Comparison of ENCODE assay signal across 28 cellular contexts in the genomic region with DNA sequence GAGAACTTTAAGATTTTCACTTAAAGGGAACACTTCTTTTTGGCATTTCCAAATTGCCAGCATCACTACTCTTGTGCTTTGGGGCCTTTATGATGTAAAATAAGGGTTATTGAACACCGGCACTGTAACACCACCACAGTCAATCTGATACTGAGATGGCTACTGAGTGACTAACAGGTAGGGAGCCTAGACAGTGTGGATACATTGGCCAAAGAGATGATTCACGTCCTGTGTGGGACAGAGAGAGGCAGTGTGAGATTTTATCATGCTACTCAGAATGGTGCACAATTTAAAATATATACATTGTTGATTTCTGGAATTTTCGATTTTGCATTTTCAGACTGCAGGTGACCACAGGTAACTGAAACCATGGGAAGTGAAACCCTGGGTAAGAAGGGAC.
DNase-seq lines count a peak whose midpoint lies in the region; ATAC-seq and TF ChIP-seq lines count a peak whose summit lies in the region.
"Had no signal": no experiment of that assay in that cellular context is flagged by ENCODE, and none has a peak within 500 bp of the region (broad histone marks: within the 10 kb centered on the region; RNA-seq: fewer than 3 reads in every experiment).

No MANE protein-coding gene starts in this region.

- H3K27ac ChIP-seq in coronary artery = no peak overlapping the region
- H3K27ac ChIP-seq: BLaER1 treated with 17β-estradiol and CSF1 and Interleukin-3, amounts not matched to agents 10 nM and 100 nM; cardiac muscle cell; esophagus muscularis mucosa; suprapubic skin had no signal

- TF ChIP-seq CTCF in epithelial cell of esophagus (IDR thresholded peaks at IDR 0.05; ENCODE audit: insufficient read depth, low read depth, low read length, missing control alignments) (no peak), coronary artery (IDR thresholded peaks at IDR 0.05) (no peak)

- H3K4me3 ChIP-seq in epithelial cell of esophagus (ENCODE audit: low read length) = no peak overlapping the region
- H3K4me3 ChIP-seq in coronary artery = no peak overlapping the region
- H3K4me3 ChIP-seq: BLaER1 treated with 17β-estradiol and CSF1 and Interleukin-3, amounts not matched to agents 10 nM and 100 nM; cardiac muscle cell; esophagus muscularis mucosa; suprapubic skin had no signal

- ATAC-seq in GM18511 (IDR thresholded peaks at IDR 0.05; ENCODE audit: unreplicated experiment) (peak; percentile 48), HG02610 (IDR thresholded peaks at IDR 0.05; ENCODE audit: unreplicated experiment) (peak; percentile 75), HG02981 (IDR thresholded peaks at IDR 0.05; ENCODE audit: unreplicated experiment) (no peak)
- ATAC-seq: activated CD4-positive, CD25-positive, alpha-beta regulatory T cell treated with anti-CD3 and anti-CD28 coated beads, Interleukin-2, amount 50 U/mL, for 24 hours; left colon; Panc1; right cardiac atrium had no signal

- DNase-seq in RKO (ENCODE audit: low spot score) (peak; percentile 8), epithelial cell of esophagus (ENCODE audit: low read depth) (peak; percentile 18), coronary artery (ENCODE audit: low spot score) (no peak), NCI-H510A treated with DMSO at 0.1 percent for 48 hours (lab: John Stamatoyannopoulos, UW) (no peak), NCI-H2081 (lab: John Stamatoyannopoulos, UW) (no peak)
- DNase-seq: activated CD4-positive, alpha-beta T cell treated with anti-CD3 and anti-CD28 coated beads, Interleukin-2, amount 50 U/mL, for 48 hours; activated CD8-positive, alpha-beta memory T cell treated with anti-CD3 and anti-CD28 coated beads, Interleukin-2, amount 50 U/mL, for 4 hours; activated naive CD4-positive, alpha-beta T cell treated with anti-CD3 and anti-CD28 coated beads, Interleukin-2, amount 50 U/mL, for 16 hours; amygdala; COR-L47; cortex of kidney; H7; hippocampal formation; left colon; NCI-H1694; NCI-H524; right cardiac atrium; stimulated activated CD4-positive, alpha-beta T cell treated with anti-CD3 and anti-CD28 coated beads, Interleukin-2, amount 100 ng/mL, for 48 hours; T-helper 1 cell had no signal

Comparison
In these comparisons a context has a peak if more than half of its experiments do, and no peak if none do; other contexts are left out.
1. DNase-seq: peak in RKO (single experiment) and epithelial cell of esophagus (single experiment); none in coronary artery (single experiment), NCI-H510A treated with DMSO at 0.1 percent for 48 hours (single experiment) and NCI-H2081 (0 of 2).